ENCODE assay signal across 16 cellular contexts in genomic region chr2:109387221-109387735, GRCh38.
DNase-seq lines count a peak whose midpoint lies in the region; FAIRE-seq and TF ChIP-seq lines count a peak whose summit lies in the region.
"Had no signal": no experiment of that assay in that cellular context is flagged by ENCODE, and none has a peak within 500 bp of the region (broad histone marks: within the 10 kb centered on the region; RNA-seq: fewer than 3 reads in every experiment).

No MANE protein-coding gene starts in this region.

- FAIRE-seq in kidney (lab: Jason Lieb, UNC), result no peak
- FAIRE-seq in small intestine (lab: Jason Lieb, UNC), result no peak
- no peak for FAIRE-seq in frontal cortex (lab: Jason Lieb, UNC)
- FAIRE-seq: GM12878, GM18507 had no signal

- POLR2A ChIA-PET in GM10248 (lab: Yijun Ruan, JAX), result no interaction called here

- H3K27ac ChIP-seq in kidney (ENCODE audit: low read depth in 2 of 2, low read length in 2 of 2) (no peak overlapping the region), sigmoid colon (no peak overlapping the region), small intestine (ENCODE audit: low read depth in 1 of 2, low read length in 1 of 2) (no peak overlapping the region)
- H3K27ac ChIP-seq: BLaER1 treated with 17β-estradiol and CSF1 and Interleukin-3, amounts not matched to agents 10 nM and 100 nM; GM23248 had no signal

- H3K9me3 ChIP-seq in kidney (ENCODE audit: control insufficient read depth in 1 of 2, low read length in 2 of 2), result no peaks in the 10 kb centered on the region
- H3K9me3 ChIP-seq in sigmoid colon, result no peaks in the 10 kb centered on the region
- no peaks in the 10 kb centered on the region for H3K9me3 ChIP-seq in small intestine (ENCODE audit: control insufficient read depth, low read depth)
- H3K9me3 ChIP-seq: BLaER1 treated with 17β-estradiol and CSF1 and Interleukin-3, amounts not matched to agents 10 nM and 100 nM had no signal

- peaks cover 5 to 7% of the 10 kb centered on the region in 2 donors for H3K4me1 ChIP-seq in kidney (ENCODE audit: control insufficient read depth in 1 of 2, insufficient read depth in 1 of 2, low read depth in 1 of 2, low read length in 2 of 2)
- peaks cover 0 to 18% (median 12%) of the 10 kb centered on the region in 4 donors for H3K4me1 ChIP-seq in sigmoid colon
- peaks cover 0 to 5% of the 10 kb centered on the region in 2 donors for H3K4me1 ChIP-seq in small intestine (ENCODE audit: control insufficient read depth in 2 of 2, insufficient read depth in 1 of 2, low read depth in 1 of 2, low read length in 1 of 2)

- H3K9ac ChIP-seq in kidney (ENCODE audit: low read length in 2 of 2), result no peak overlapping the region
- H3K9ac ChIP-seq: BLaER1 treated with 17β-estradiol and CSF1 and Interleukin-3, amounts not matched to agents 10 nM and 100 nM; GM23248 had no signal

- H3K4me3 ChIP-seq in kidney (ENCODE audit: low read length in 2 of 2), result no peak overlapping the region
- H3K4me3 ChIP-seq in sigmoid colon, result no peak overlapping the region
- no peak overlapping the region for H3K4me3 ChIP-seq in small intestine (ENCODE audit: low read depth in 1 of 2, low read length in 2 of 2)
- H3K4me3 ChIP-seq: BLaER1 treated with 17β-estradiol and CSF1 and Interleukin-3, amounts not matched to agents 10 nM and 100 nM; GM12878; GM23248 had no signal

- H3K36me3 ChIP-seq in kidney (ENCODE audit: control insufficient read depth in 1 of 2, insufficient read depth in 2 of 2, low read length in 2 of 2) (no peaks in the 10 kb centered on the region), sigmoid colon (no peaks in the 10 kb centered on the region), small intestine (ENCODE audit: control insufficient read depth in 2 of 2, insufficient read depth in 2 of 2, low read length in 2 of 2) (no peaks in the 10 kb centered on the region)

- H3K4me3 Mint-ChIP-seq in CD14-positive monocyte (no peak overlapping the region), brain (no peak overlapping the region)
- H3K4me3 Mint-ChIP-seq: CD4-positive, alpha-beta T cell had no signal

- H3K9me3 Mint-ChIP-seq in CD14-positive monocyte (no peaks in the 10 kb centered on the region), brain (peaks cover 0 to 3% (median 0%) of the 10 kb centered on the region in 5 experiments)
- H3K9me3 Mint-ChIP-seq: CD4-positive, alpha-beta T cell had no signal

- CTCF ChIA-PET in GM10248 (lab: Yijun Ruan, JAX), result no interaction called here

- H3K27me3 Mint-ChIP-seq in CD14-positive monocyte (ENCODE audit: low read depth in 3 of 3) (no peaks in the 10 kb centered on the region), brain (peaks cover under 1% of the 10 kb centered on the region)
- H3K27me3 Mint-ChIP-seq: CD4-positive, alpha-beta T cell had no signal

- H3K4me1 Mint-ChIP-seq in CD14-positive monocyte (no peaks in the 10 kb centered on the region), brain (peaks cover 71% of the 10 kb centered on the region)

- H3K27ac Mint-ChIP-seq in CD14-positive monocyte (peak overlapping the region in 1 of 7 donors; percentile 42), brain (peak overlapping the region in 3 of 5 experiments; percentile 13 to 54 (median 39))
- H3K27ac Mint-ChIP-seq: CD4-positive, alpha-beta T cell had no signal

- WGBS in sigmoid colon, 2 donors, result 92 to 97% methylated on average over 4 of the region's 4 CpGs
- WGBS in small intestine, 3 donors, result 93 to 97% (median 93%) methylated on average over 4 of the region's 4 CpGs

- DNase-seq in CD14-positive monocyte (ENCODE audit: low spot score), result peak; percentile 27
- peak; percentile 34 for DNase-seq in kidney
- peak; percentile 29 for DNase-seq in sigmoid colon
- no peak for DNase-seq in small intestine
- no peak for DNase-seq in frontal cortex (ENCODE audit: low spot score in 2 of 2)
- no peak for DNase-seq in GM10248 (ENCODE audit: extremely low spot score)
- DNase-seq: ACHN; Calu3; CD4-positive, alpha-beta T cell; DMS 273 treated with DMSO at 0.1 percent for 48 hours; GM23248; H7 had no signal

- no peaks in the 10 kb centered on the region for H3K27me3 ChIP-seq in sigmoid colon
- H3K27me3 ChIP-seq in small intestine (ENCODE audit: control insufficient read depth in 2 of 2, insufficient read depth in 2 of 2, low read length in 2 of 2), result no peaks in the 10 kb centered on the region
- H3K27me3 ChIP-seq: BLaER1 treated with 17β-estradiol and CSF1 and Interleukin-3, amounts not matched to agents 10 nM and 100 nM had no signal

- no peak for TF ChIP-seq POLR2A in sigmoid colon (IDR thresholded peaks at IDR 0.05)

- TF ChIP-seq EP300 in sigmoid colon (IDR thresholded peaks at IDR 0.05), result no peak

- intact Hi-C loops in CD14-positive monocyte (cut with micrococcal nuclease), result no loop called here
- intact Hi-C loops in kidney (cut with DNase I), result no loop called here
- intact Hi-C loops in sigmoid colon (cut with DNase I), result no loop called here

- H3K36me3 Mint-ChIP-seq in CD14-positive monocyte (no peaks in the 10 kb centered on the region), brain (peaks cover 7% of the 10 kb centered on the region)

- TF ChIP-seq CTCF in CD14-positive monocyte (IDR thresholded peaks at IDR 0.05) (no peak), brain (conservative IDR thresholded peaks at IDR 0.05) (no peak), kidney (IDR thresholded peaks at IDR 0.05; ENCODE audit: borderline replicate concordance, extremely low read depth, insufficient read depth) (no peak), sigmoid colon (IDR thresholded peaks at IDR 0.05) (no peak), GM10248 (IDR thresholded peaks at IDR 0.05; ENCODE audit: control extremely low read depth, extremely low read depth, low read depth, missing control alignments) (no peak)

Comparison
In these comparisons a context has a peak if more than half of its experiments do, and no peak if none do; other contexts are left out.
1. DNase-seq: peak in CD14-positive monocyte (single experiment), kidney (single experiment) and sigmoid colon (single experiment); none in small intestine (single experiment), frontal cortex (0 of 2) and GM10248 (single experiment).